6 cellular contexts compared by ENCODE assay signal in the genomic region with DNA sequence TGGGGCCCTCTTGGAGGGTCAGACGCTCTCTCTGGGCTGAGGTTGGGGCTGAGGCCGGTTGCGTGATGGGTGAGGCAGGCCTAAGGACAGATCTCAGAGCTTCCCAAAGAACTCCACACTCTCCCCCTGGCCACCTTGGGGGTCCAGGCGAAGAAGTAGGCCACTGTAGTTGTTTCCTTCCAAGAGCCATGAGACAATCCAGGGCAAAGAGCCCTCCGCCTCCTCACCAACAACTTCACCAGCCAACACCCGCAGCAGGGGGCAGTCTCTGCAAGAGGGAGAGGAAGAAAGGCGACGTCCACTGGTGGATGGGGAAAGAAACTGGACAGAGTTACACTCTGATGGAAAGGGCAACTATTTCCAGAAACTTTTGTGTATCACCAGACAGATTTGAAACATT. TPM values are rescaled to one million over a fixed set of nuclear protein-coding genes. Genes with fewer than 3 reads are reported as not detected.
DNase-seq lines count a peak whose midpoint lies in the region; ATAC-seq and TF ChIP-seq lines count a peak whose summit lies in the region.

No MANE protein-coding gene starts in this region.

- no peak overlapping the region for H3K4me3 ChIP-seq in uterus

- no peak for TF ChIP-seq POLR2A in uterus (IDR thresholded peaks at IDR 0.05)

- no peak overlapping the region for H3K27ac ChIP-seq in uterus

- intact Hi-C loops in uterus (cut with DNase I; ENCODE audit: low total_unique reads) = no loop called here

- DNase-seq in HCEC 1CT (peak; percentile 50), amniotic epithelial cell (ENCODE audit: low read depth) (peak; percentile 72), myocyte (ENCODE audit: low read depth) (peak; percentile 43), uterus (no peak)
- DNase-seq in activated CD4-positive, alpha-beta T cell treated with anti-CD3 and anti-CD28 coated beads, Interleukin-2, amount 50 U/mL, for 1 hour = no peak

- ATAC-seq in GM21360 (IDR thresholded peaks at IDR 0.05; ENCODE audit: unreplicated experiment) = no peak

- H3K4me1 ChIP-seq in uterus = no peaks in the 10 kb centered on the region

- H3K36me3 ChIP-seq in uterus = no peaks in the 10 kb centered on the region

- H3K27me3 ChIP-seq in uterus = no peaks in the 10 kb centered on the region

- peak in 2 of 4 experiments; percentile 18 to 20 for TF ChIP-seq CTCF in uterus (IDR thresholded peaks at IDR 0.05)

- H3K9me3 ChIP-seq in uterus = no peaks in the 10 kb centered on the region

RNA-seq across cellular contexts. Expression of a gene that starts 10.7 kb away (rescaled TPM):
- total RNA-seq in myocyte (40.0 and 40.5 TPM in 2 replicates), uterus (10 to 100 TPM in 3 of 4 donors, 1 to 10 TPM in 1; 6.4 to 39.7 (median 21.7) TPM)
- polyA plus RNA-seq in myocyte (2012) = 119 TPM

RNA-seq across cellular contexts. Expression of a gene that starts 10.9 kb away (rescaled TPM):
- total RNA-seq in myocyte (22.9 and 23.2 TPM in 2 replicates), uterus (10 to 100 TPM in 3 of 4 donors, 1 to 10 TPM in 1; 6.5 to 54.7 (median 27.4) TPM)
- polyA plus RNA-seq in myocyte (2012) = 32.9 TPM

RNA-seq across cellular contexts. Expression of a gene that starts 18.0 kb away (rescaled TPM):
- 38.5 and 44.9 TPM in 2 replicates for total RNA-seq in myocyte
- polyA plus RNA-seq in myocyte (2012) = 75.9 TPM
- 10 to 100 TPM in 3 of 4 donors, 1 to 10 TPM in 1; 2.6 to 32.6 (median 22.9) TPM for total RNA-seq in uterus

RNA-seq across cellular contexts. Expression of a gene that starts 27.8 kb away (rescaled TPM):
- total RNA-seq in myocyte (not detected in 2 replicates), uterus (1 to 10 TPM in 1 of 4 donors, not detected in 3; 7.8 TPM)
- 8.0 TPM for polyA plus RNA-seq in myocyte (2012)

RNA-seq across cellular contexts. Expression of a gene that starts 57.7 kb away (rescaled TPM):
- 0.21 and 0.64 TPM in 2 replicates for total RNA-seq in myocyte
- polyA plus RNA-seq in myocyte (2012) = 2.7 TPM
- total RNA-seq in uterus = 10 to 100 TPM in 3 of 4 donors, under 1 TPM in 1; 0.51 to 48.5 (median 34.0) TPM

Comparison
In these comparisons a context has a peak if more than half of its experiments do, and no peak if none do; other contexts are left out.
1. DNase-seq: peak in HCEC 1CT (single experiment), amniotic epithelial cell (single experiment) and myocyte (single experiment); none in activated CD4-positive, alpha-beta T cell treated with anti-CD3 and anti-CD28 coated beads, Interleukin-2, amount 50 U/mL, for 1 hour (single experiment) and uterus (0 of 2).